In genomic region chr1:8097077-8097799, GRCh38 we compare ENCODE assay signal across 8 cellular contexts.
DNase-seq lines count a peak whose midpoint lies in the region; ATAC-seq, FAIRE-seq and TF ChIP-seq lines count a peak whose summit lies in the region.

No MANE protein-coding gene starts in this region.

- H3K79me2 ChIP-seq in K562 (ENCODE audit: control insufficient read depth, insufficient read depth, low read length) = no peaks in the 10 kb centered on the region

- H3K36me3 ChIP-seq in K562 (ENCODE audit: control insufficient read depth, insufficient read depth, low read length) = no peaks in the 10 kb centered on the region
- H3K36me3 ChIP-seq in mucosa of stomach (ENCODE audit: control insufficient read depth, insufficient read depth, low read length) = no peaks in the 10 kb centered on the region

- H3K9me1 ChIP-seq in K562 (ENCODE audit: control insufficient read depth, insufficient read depth, low read length) = no peaks in the 10 kb centered on the region

- TF ChIP-seq CTCF in K562 (IDR thresholded peaks at IDR 0.05 in 2 of 3, conservative IDR thresholded peaks at IDR 0.05 in 1 of 3; ENCODE audit: insufficient read depth in 2 of 3, low read depth in 1 of 3, low read length in 3 of 3) = no peak

- ATAC-seq in GM18868 (IDR thresholded peaks at IDR 0.05; ENCODE audit: unreplicated experiment) = peak; percentile 91
- peak; percentile 89 for ATAC-seq in HG03060 (IDR thresholded peaks at IDR 0.05; ENCODE audit: low read depth, unreplicated experiment)
- ATAC-seq in K562 = no peak

- H3K4me2 ChIP-seq in K562 (ENCODE audit: insufficient read depth, low read length) = no peak overlapping the region

- TF ChIP-seq EP300 in K562 (IDR thresholded peaks at IDR 0.05; ENCODE audit: low read length) = no peak

- no peak for TF ChIP-seq RAD21 in K562 (CRISPR knock-in tag; conservative IDR thresholded peaks at IDR 0.05 in 1 of 2, IDR thresholded peaks at IDR 0.05 in 1 of 2)

- TF ChIP-seq POLR2A in K562 (conservative IDR thresholded peaks at IDR 0.05) = no peak

- intact Hi-C loops in K562 (cut with micrococcal nuclease) = no loop called here

- H3K9ac ChIP-seq in K562 (ENCODE audit: insufficient read depth in 1 of 2, low read depth in 2 of 2, low read length in 2 of 2) = no peak overlapping the region
- peak overlapping the region; percentile 64 for H3K9ac ChIP-seq in mucosa of stomach (ENCODE audit: low read length)

- BruUV-seq in K562 (replicated peaks; lab: Mats Ljungman, UMichigan) = no TSS peak

- H3K27me3 ChIP-seq in K562 (ENCODE audit: control insufficient read depth in 2 of 2, insufficient read depth in 2 of 2, low read length in 2 of 2) = peaks cover 35% of the 10 kb centered on the region in 2 experiments
- no peaks in the 10 kb centered on the region for H3K27me3 ChIP-seq in mucosa of stomach (ENCODE audit: control insufficient read depth, insufficient read depth, low read length)

- 6% methylated on average over 6 of the region's 6 CpGs for WGBS in K562 (ENCODE audit: insufficient coverage, low coverage, missing lambda C conversion rate)

- in situ Hi-C loops in K562 (cut with MboI) = no loop called here

- POLR2A ChIA-PET in K562 (lab: Yijun Ruan, JAX) = interaction anchor here (0.6 kb wide), 1 partner anchor 17 kb away, joined by 4 read pairs; no protein-coding TSS in a partner anchor

- H3K4me3 ChIP-seq in K562 = no peak overlapping the region
- H3K4me3 ChIP-seq in mucosa of stomach (ENCODE audit: low read length) = no peak overlapping the region

- CTCF ChIA-PET in K562 (lab: Yijun Ruan, JAX; ENCODE audit: low intra/inter-chr PET ratio) = no interaction called here

- H3K9me3 ChIP-seq in K562 (replicated peaks; ENCODE audit: control insufficient read depth, insufficient read depth, low read depth, low read length) = no peaks in the 10 kb centered on the region
- no peaks in the 10 kb centered on the region for H3K9me3 ChIP-seq in mucosa of stomach (ENCODE audit: control insufficient read depth, low read length)

- DNase-seq in CD1c-positive myeloid dendritic cell (ENCODE audit: extremely low spot score) = peak; percentile 86
- DNase-seq in NCI-H460 (ENCODE audit: extremely low read depth, low read depth) = peak; percentile 78
- DNase-seq in K562 (ENCODE audit: extremely low read depth in 1 of 4, low spot score in 3 of 4) = no peak
- no peak for DNase-seq in activated gamma-delta T cell (lab: John Stamatoyannopoulos, UW)
- DNase-seq in central memory CD4-positive, alpha-beta T cell = no peak

- no peaks in the 10 kb centered on the region; a peak in 2 of 5 replicates for H3K4me1 ChIP-seq in K562 (replicated peaks in 1 of 2; ENCODE audit: control insufficient read depth in 2 of 2, insufficient read depth in 2 of 2, low read length in 2 of 2)
- H3K4me1 ChIP-seq in mucosa of stomach (ENCODE audit: control insufficient read depth, insufficient read depth, low read length) = peaks cover 58% of the 10 kb centered on the region

- H3K27ac ChIP-seq in K562 (ENCODE audit: extremely low read depth, low read depth, low read length) = no peak overlapping the region

- no peaks in the 10 kb centered on the region for H4K20me1 ChIP-seq in K562 (replicated peaks; ENCODE audit: control insufficient read depth, insufficient read depth, low read length)

- no peak overlapping the region for H2AFZ ChIP-seq in K562 (ENCODE audit: low read depth, low read length)

- no peak for FAIRE-seq in K562 (lab: Jason Lieb, UNC)

TF ChIP-seq in K562, 482 proteins besides CTCF, POLR2A, EP300 and RAD21:
- no peak for TF ChIP-seq ZFP1 (CRISPR knock-in tag; IDR thresholded peaks at IDR 0.05)
- TF ChIP-seq ATF3 (IDR thresholded peaks at IDR 0.05) = peak; percentile 54; the same call in 1 of the 2 replicates
- no peak for TF ChIP-seq ATF3 (CRISPR knock-in tag; conservative IDR thresholded peaks at IDR 0.05)
- no peak for TF ChIP-seq PHTF2 (CRISPR knock-in tag; IDR thresholded peaks at IDR 0.05)
- peak; percentile 2 for TF ChIP-seq ZFP36 (IDR thresholded peaks at IDR 0.05; ENCODE audit: low read depth, low read length, partially characterized antibody)
- TF ChIP-seq GATAD2A (IDR thresholded peaks at IDR 0.05) = no peak
- TF ChIP-seq ZNF512 (tag; IDR thresholded peaks at IDR 0.05) = no peak
- TF ChIP-seq SRF (CRISPR knock-in tag; IDR thresholded peaks at IDR 0.05) = peak in 1 of 2 experiments; percentile 90; a peak in 2 of 4 replicates
- peak; percentile 30; the same call in 1 of the 2 replicates for TF ChIP-seq C11orf30 (IDR thresholded peaks at IDR 0.05; ENCODE audit: low read depth)
- TF ChIP-seq ZNF668 (CRISPR knock-in tag; IDR thresholded peaks at IDR 0.05) = no peak
- TF ChIP-seq HMG20B (CRISPR knock-in tag; IDR thresholded peaks at IDR 0.05) = no peak
- 0 out of 2 replicates have a peak, but pooled peaks have one; percentile 45 for TF ChIP-seq BMI1 (IDR thresholded peaks at IDR 0.05; ENCODE audit: low read length)
- TF ChIP-seq NFE2 (IDR thresholded peaks at IDR 0.05; ENCODE audit: low read depth) = 0 out of 2 replicates have a peak, but pooled peaks have one; percentile 8

Comparison
In these comparisons a context has a peak if more than half of its experiments do, and no peak if none do; other contexts are left out.
1. DNase-seq: peak in CD1c-positive myeloid dendritic cell (single experiment) and NCI-H460 (single experiment); none in K562 (0 of 4), activated gamma-delta T cell (single experiment) and central memory CD4-positive, alpha-beta T cell (single experiment).